Comparison of ENCODE assay signal across 24 cellular contexts in the genomic region with DNA sequence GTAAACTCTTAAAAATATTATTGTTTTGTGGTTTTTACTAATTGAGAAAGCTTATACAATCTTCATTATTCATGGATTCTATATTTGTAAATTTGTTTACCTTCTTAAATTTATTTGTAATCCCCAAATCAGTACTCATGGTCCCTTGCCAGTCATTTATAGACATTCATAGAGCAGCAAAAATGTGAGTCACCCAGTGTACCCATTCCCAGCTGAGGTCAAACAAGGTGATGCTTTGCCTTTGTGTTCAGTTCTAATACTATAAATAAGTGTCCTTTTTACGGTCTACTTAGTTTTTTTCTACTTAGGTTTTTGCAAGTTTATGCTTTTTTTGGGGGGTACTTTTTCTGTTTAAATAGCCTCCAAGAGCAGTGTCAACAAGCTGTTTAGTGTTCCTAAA. TPM values are rescaled to one million over a fixed set of nuclear protein-coding genes. Genes with fewer than 3 reads are reported as not detected.
DNase-seq lines count a peak whose midpoint lies in the region; ATAC-seq, FAIRE-seq and TF ChIP-seq lines count a peak whose summit lies in the region.
"Had no signal": no experiment of that assay in that cellular context is flagged by ENCODE, and none has a peak within 500 bp of the region (broad histone marks: within the 10 kb centered on the region; RNA-seq: fewer than 3 reads in every experiment).

No MANE protein-coding gene starts in this region.

- intact Hi-C loops in MCF 10A (cut with micrococcal nuclease) (no loop called here), breast epithelium (cut with DNase I; ENCODE audit: low total_unique reads) (no loop called here), tibial artery (cut with DNase I; ENCODE audit: low total_unique reads) (no loop called here)

- POLR2A ChIA-PET in MCF 10A (lab: Yijun Ruan, JAX), result interaction anchor here (0.6 to 1.5 kb wide), 2 partner anchors 10 to 12 kb away, joined by 3 read pairs; no protein-coding TSS in a partner anchor

- H3K27ac ChIP-seq in breast epithelium (no peak overlapping the region), tibial artery (peak overlapping the region; percentile 51 to 62)

- DNase-seq in MCF 10A (ENCODE audit: unreplicated experiment) (peak; percentile 21), breast epithelium (ENCODE audit: low spot score in 2 of 2) (no peak), RPMI7951 (ENCODE audit: low read depth) (peak; percentile 50), iris pigment epithelial cell (ENCODE audit: low read depth) (peak; percentile 54), tibial artery (no peak), chondrocyte (ENCODE audit: low spot score) (no peak), HTR-8/SVneo (ENCODE audit: insufficient read length, low spot score) (no peak)
- no peak for DNase-seq in stimulated activated naive CD8-positive, alpha-beta T cell treated with anti-CD3 and anti-CD28 coated beads, Interleukin-15, Interleukin-2, amounts not matched to agents 100 U/mL and 50 U/mL, for 24 hours
- DNase-seq: ACHN; activated CD8-positive, alpha-beta T cell treated with anti-CD3 and anti-CD28 coated beads, Interleukin-2, amount 10 ng/mL, durations not matched to agents 7 days and 5 days; CD8-positive, alpha-beta T cell; central memory CD4-positive, alpha-beta T cell; effector memory CD8-positive, alpha-beta T cell; islet precursor cell; KG1; NCI-H1417 treated with DMSO at 0.1 percent for 48 hours; NCI-H526; OCI-M1; SIG-M5; transverse colon had no signal

- H3K36me3 ChIP-seq in breast epithelium (no peaks in the 10 kb centered on the region), tibial artery (peaks cover 21 to 29% (median 22%) of the 10 kb centered on the region in 3 donors)

- H3K36me3 Mint-ChIP-seq in MCF 10A (ENCODE audit: insufficient read depth, unreplicated experiment) (peaks cover 6% of the 10 kb centered on the region), chondrocyte (ENCODE audit: low read depth) (peaks cover 11% of the 10 kb centered on the region)
- H3K36me3 Mint-ChIP-seq: CD8-positive, alpha-beta T cell; natural killer cell treated with Interleukin-12 subunit alpha and Interleukin-12 subunit beta and Interleukin-15 and Interleukin-18, amount 100 ng/mL, for 72 hours had no signal

- FAIRE-seq in HTR-8/SVneo (lab: Jason Lieb, UNC), result no peak

- H3K27ac Mint-ChIP-seq in MCF 10A (ENCODE audit: low read depth, unreplicated experiment) (no peak overlapping the region), chondrocyte (ENCODE audit: unreplicated experiment) (no peak overlapping the region)
- H3K27ac Mint-ChIP-seq: activated CD8-positive, alpha-beta T cell treated with anti-CD3 and anti-CD28 coated beads, Interleukin-2, amount 10 ng/mL, durations not matched to agents 7 days and 5 days; activated T-helper 1 cell treated with anti-CD3 and anti-CD28 coated beads, Interleukin-12 subunit alpha, Interleukin-12 subunit beta, Interleukin-2, Interleukin-4 antibody, amounts not matched to agents 30 ng/mL and 10 ng/mL and 1 ng/mL, durations not matched to agents 14 hours and 24 hours and 36 hours; CD8-positive, alpha-beta T cell; effector memory CD8-positive, alpha-beta T cell; natural killer cell treated with Interleukin-12 subunit alpha and Interleukin-12 subunit beta and Interleukin-15 and Interleukin-18, amount 100 ng/mL, for 72 hours had no signal

- H3K4me1 Mint-ChIP-seq in MCF 10A (ENCODE audit: insufficient read depth, unreplicated experiment) (no peaks in the 10 kb centered on the region), chondrocyte (ENCODE audit: low read depth) (peaks cover 24% of the 10 kb centered on the region)

- H3K4me3 Mint-ChIP-seq in MCF 10A (ENCODE audit: unreplicated experiment) (no peak overlapping the region), chondrocyte (ENCODE audit: unreplicated experiment) (no peak overlapping the region)
- H3K4me3 Mint-ChIP-seq: activated CD8-positive, alpha-beta T cell treated with anti-CD3 and anti-CD28 coated beads, Interleukin-2, amount 10 ng/mL, durations not matched to agents 7 days and 5 days; activated T-helper 1 cell treated with anti-CD3 and anti-CD28 coated beads, Interleukin-12 subunit alpha, Interleukin-12 subunit beta, Interleukin-2, Interleukin-4 antibody, amounts not matched to agents 30 ng/mL and 10 ng/mL and 1 ng/mL, durations not matched to agents 14 hours and 24 hours and 36 hours; CD8-positive, alpha-beta T cell; effector memory CD8-positive, alpha-beta T cell; natural killer cell treated with Interleukin-12 subunit alpha and Interleukin-12 subunit beta and Interleukin-15 and Interleukin-18, amount 100 ng/mL, for 72 hours had no signal

- no peak for ATAC-seq in stimulated activated naive CD8-positive, alpha-beta T cell treated with anti-CD3 and anti-CD28 coated beads, Interleukin-15, Interleukin-2, amounts not matched to agents 100 U/mL and 50 U/mL, for 24 hours
- ATAC-seq: activated CD8-positive, alpha-beta T cell treated with anti-CD3 and anti-CD28 coated beads, Interleukin-2, amount 10 ng/mL, durations not matched to agents 7 days and 5 days; CD8-positive, alpha-beta T cell; effector memory CD8-positive, alpha-beta T cell; natural killer cell treated with Interleukin-12 subunit alpha and Interleukin-12 subunit beta and Interleukin-15 and Interleukin-18, amount 100 ng/mL, for 72 hours had no signal

- H3K27me3 Mint-ChIP-seq in MCF 10A (ENCODE audit: insufficient read depth, unreplicated experiment), result no peaks in the 10 kb centered on the region
- no peaks in the 10 kb centered on the region for H3K27me3 Mint-ChIP-seq in chondrocyte (ENCODE audit: low read depth)

- H3K9me3 Mint-ChIP-seq in MCF 10A (ENCODE audit: unreplicated experiment) (no peaks in the 10 kb centered on the region), chondrocyte (ENCODE audit: low read depth) (no peaks in the 10 kb centered on the region)
- H3K9me3 Mint-ChIP-seq: activated T-helper 1 cell treated with anti-CD3 and anti-CD28 coated beads, Interleukin-12 subunit alpha, Interleukin-12 subunit beta, Interleukin-2, Interleukin-4 antibody, amounts not matched to agents 30 ng/mL and 10 ng/mL and 1 ng/mL, durations not matched to agents 14 hours and 24 hours and 36 hours; CD8-positive, alpha-beta T cell; effector memory CD8-positive, alpha-beta T cell; natural killer cell treated with Interleukin-12 subunit alpha and Interleukin-12 subunit beta and Interleukin-15 and Interleukin-18, amount 100 ng/mL, for 72 hours had no signal

- no peaks in the 10 kb centered on the region for H3K4me1 ChIP-seq in breast epithelium
- H3K4me1 ChIP-seq in tibial artery, result peaks cover 0 to 90% (median 19%) of the 10 kb centered on the region in 4 donors

- H3K9me3 ChIP-seq in breast epithelium (no peaks in the 10 kb centered on the region), tibial artery (no peaks in the 10 kb centered on the region)
- H3K9me3 ChIP-seq: transverse colon had no signal

- no peak overlapping the region for H3K4me3 ChIP-seq in breast epithelium
- H3K4me3 ChIP-seq in tibial artery, result no peak overlapping the region
- H3K4me3 ChIP-seq: transverse colon had no signal

- no peak for TF ChIP-seq POLR2A in breast epithelium (IDR thresholded peaks at IDR 0.05)

- H3K27me3 ChIP-seq in breast epithelium (no peaks in the 10 kb centered on the region), tibial artery (no peaks in the 10 kb centered on the region)
- H3K27me3 ChIP-seq: transverse colon had no signal

- TF ChIP-seq CTCF in MCF 10A (IDR thresholded peaks at IDR 0.05; ENCODE audit: unreplicated experiment) (no peak), breast epithelium (IDR thresholded peaks at IDR 0.05) (no peak), tibial artery (IDR thresholded peaks at IDR 0.05) (no peak), chondrocyte (IDR thresholded peaks at IDR 0.05) (no peak)

- CTCF ChIA-PET in MCF 10A (lab: Yijun Ruan, JAX), result interaction anchor here (0.6 to 1.0 kb wide), 3 partner anchors 37 to 85 kb away, joined by 3 to 6 read pairs (median 3); a partner anchor contains a TSS

- BruUV-seq in MCF 10A (replicated peaks; lab: Mats Ljungman, UMichigan), result no TSS peak

RNA-seq across cellular contexts. Expression of a gene that starts 36.1 kb away (rescaled TPM):
- 13.3 TPM in 2 replicates for total RNA-seq in MCF 10A (2022)
- 100 to 1,000 TPM in 1 of 3 donors, 10 to 100 TPM in 2; 51.1 to 135 (median 69.8) TPM for total RNA-seq in breast epithelium
- 15.4 and 22.5 TPM in 2 replicates for total RNA-seq in RPMI7951 (2014; rRNA removed; shearing (Covaris generic))
- total RNA-seq in chondrocyte, result 84.1 to 107 TPM (median 107 TPM) in 3 replicates

RNA-seq across cellular contexts. Expression of a gene that starts 54.8 kb away (rescaled TPM):
- total RNA-seq in MCF 10A (2022) (1.1 TPM in 1 of 2 replicates, not detected in the other), breast epithelium (not detected), chondrocyte (not detected in 3 replicates)
- not detected in 2 replicates for total RNA-seq in RPMI7951 (2014; rRNA removed; shearing (Covaris generic))
- total RNA-seq: activated CD8-positive, alpha-beta T cell treated with anti-CD3 and anti-CD28 coated beads, Interleukin-2, amount 10 ng/mL, durations not matched to agents 7 days and 5 days; activated T-helper 1 cell treated with anti-CD3 and anti-CD28 coated beads, Interleukin-12 subunit alpha, Interleukin-12 subunit beta, Interleukin-2, Interleukin-4 antibody, amounts not matched to agents 30 ng/mL and 10 ng/mL and 1 ng/mL, durations not matched to agents 14 hours and 24 hours and 36 hours; CD8-positive, alpha-beta T cell; Daoy; natural killer cell treated with Interleukin-12 subunit alpha and Interleukin-12 subunit beta and Interleukin-15 and Interleukin-18, amount 100 ng/mL, for 72 hours; T-helper 2 cell treated with Interferon-gamma antibody and Interleukin-4, amounts not matched to agents 100 ng/mL and 5 ng/mL, for 36 hours; transverse colon had no signal

Comparison
In these comparisons a context has a peak if more than half of its experiments do, and no peak if none do; other contexts are left out.
1. DNase-seq: peak in MCF 10A (single experiment), RPMI7951 (single experiment) and iris pigment epithelial cell (single experiment); none in breast epithelium (0 of 2), tibial artery (0 of 2), stimulated activated naive CD8-positive, alpha-beta T cell treated with anti-CD3 and anti-CD28 coated beads, Interleukin-15, Interleukin-2, amounts not matched to agents 100 U/mL and 50 U/mL, for 24 hours (single experiment), chondrocyte (single experiment) and HTR-8/SVneo (single experiment).
2. H3K27ac ChIP-seq: peak in tibial artery (2 of 2); none in breast epithelium (0 of 2).